In the genomic region with DNA sequence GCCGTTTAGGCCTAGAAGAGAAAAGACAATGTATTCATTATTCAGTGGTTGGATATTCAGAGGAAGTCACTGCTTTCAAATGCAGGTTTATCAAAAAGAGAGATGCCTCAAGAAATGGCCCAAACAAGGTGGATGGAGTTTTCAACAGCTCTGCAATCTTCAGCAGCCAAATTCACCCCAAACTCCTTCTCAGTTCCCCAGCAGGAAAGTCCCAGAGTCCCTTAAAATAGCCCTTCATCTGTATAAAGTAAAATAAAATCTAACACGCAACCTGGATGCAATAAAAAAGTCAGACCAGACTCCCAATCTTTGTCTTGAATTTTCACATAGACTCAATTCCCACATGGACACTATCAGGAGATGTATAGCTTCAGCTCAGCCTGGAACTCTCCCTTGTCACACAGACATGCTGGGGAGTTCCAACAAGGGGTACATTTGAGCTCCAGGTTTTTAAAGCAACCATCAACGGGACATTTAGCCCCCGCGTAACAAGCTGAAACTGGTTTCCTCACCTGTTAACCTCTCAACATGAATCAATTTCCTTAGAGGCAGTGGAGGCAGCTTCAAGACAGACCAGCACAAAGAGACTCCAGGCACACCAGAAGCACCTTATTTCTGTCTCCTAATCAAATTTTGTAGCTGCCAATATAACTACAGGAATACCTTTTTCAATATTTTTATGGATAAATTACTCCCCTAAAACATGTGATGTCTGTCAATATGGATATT, we compare ENCODE assay signal across 2 cellular contexts.
TF ChIP-seq lines count a peak whose summit lies in the region.

No MANE protein-coding gene starts in this region.

TF ChIP-seq in GM23338, 12 proteins besides CTCF, POLR2A, EP300 and RAD21 (continues in another document):
- TF ChIP-seq, protein P1, sequence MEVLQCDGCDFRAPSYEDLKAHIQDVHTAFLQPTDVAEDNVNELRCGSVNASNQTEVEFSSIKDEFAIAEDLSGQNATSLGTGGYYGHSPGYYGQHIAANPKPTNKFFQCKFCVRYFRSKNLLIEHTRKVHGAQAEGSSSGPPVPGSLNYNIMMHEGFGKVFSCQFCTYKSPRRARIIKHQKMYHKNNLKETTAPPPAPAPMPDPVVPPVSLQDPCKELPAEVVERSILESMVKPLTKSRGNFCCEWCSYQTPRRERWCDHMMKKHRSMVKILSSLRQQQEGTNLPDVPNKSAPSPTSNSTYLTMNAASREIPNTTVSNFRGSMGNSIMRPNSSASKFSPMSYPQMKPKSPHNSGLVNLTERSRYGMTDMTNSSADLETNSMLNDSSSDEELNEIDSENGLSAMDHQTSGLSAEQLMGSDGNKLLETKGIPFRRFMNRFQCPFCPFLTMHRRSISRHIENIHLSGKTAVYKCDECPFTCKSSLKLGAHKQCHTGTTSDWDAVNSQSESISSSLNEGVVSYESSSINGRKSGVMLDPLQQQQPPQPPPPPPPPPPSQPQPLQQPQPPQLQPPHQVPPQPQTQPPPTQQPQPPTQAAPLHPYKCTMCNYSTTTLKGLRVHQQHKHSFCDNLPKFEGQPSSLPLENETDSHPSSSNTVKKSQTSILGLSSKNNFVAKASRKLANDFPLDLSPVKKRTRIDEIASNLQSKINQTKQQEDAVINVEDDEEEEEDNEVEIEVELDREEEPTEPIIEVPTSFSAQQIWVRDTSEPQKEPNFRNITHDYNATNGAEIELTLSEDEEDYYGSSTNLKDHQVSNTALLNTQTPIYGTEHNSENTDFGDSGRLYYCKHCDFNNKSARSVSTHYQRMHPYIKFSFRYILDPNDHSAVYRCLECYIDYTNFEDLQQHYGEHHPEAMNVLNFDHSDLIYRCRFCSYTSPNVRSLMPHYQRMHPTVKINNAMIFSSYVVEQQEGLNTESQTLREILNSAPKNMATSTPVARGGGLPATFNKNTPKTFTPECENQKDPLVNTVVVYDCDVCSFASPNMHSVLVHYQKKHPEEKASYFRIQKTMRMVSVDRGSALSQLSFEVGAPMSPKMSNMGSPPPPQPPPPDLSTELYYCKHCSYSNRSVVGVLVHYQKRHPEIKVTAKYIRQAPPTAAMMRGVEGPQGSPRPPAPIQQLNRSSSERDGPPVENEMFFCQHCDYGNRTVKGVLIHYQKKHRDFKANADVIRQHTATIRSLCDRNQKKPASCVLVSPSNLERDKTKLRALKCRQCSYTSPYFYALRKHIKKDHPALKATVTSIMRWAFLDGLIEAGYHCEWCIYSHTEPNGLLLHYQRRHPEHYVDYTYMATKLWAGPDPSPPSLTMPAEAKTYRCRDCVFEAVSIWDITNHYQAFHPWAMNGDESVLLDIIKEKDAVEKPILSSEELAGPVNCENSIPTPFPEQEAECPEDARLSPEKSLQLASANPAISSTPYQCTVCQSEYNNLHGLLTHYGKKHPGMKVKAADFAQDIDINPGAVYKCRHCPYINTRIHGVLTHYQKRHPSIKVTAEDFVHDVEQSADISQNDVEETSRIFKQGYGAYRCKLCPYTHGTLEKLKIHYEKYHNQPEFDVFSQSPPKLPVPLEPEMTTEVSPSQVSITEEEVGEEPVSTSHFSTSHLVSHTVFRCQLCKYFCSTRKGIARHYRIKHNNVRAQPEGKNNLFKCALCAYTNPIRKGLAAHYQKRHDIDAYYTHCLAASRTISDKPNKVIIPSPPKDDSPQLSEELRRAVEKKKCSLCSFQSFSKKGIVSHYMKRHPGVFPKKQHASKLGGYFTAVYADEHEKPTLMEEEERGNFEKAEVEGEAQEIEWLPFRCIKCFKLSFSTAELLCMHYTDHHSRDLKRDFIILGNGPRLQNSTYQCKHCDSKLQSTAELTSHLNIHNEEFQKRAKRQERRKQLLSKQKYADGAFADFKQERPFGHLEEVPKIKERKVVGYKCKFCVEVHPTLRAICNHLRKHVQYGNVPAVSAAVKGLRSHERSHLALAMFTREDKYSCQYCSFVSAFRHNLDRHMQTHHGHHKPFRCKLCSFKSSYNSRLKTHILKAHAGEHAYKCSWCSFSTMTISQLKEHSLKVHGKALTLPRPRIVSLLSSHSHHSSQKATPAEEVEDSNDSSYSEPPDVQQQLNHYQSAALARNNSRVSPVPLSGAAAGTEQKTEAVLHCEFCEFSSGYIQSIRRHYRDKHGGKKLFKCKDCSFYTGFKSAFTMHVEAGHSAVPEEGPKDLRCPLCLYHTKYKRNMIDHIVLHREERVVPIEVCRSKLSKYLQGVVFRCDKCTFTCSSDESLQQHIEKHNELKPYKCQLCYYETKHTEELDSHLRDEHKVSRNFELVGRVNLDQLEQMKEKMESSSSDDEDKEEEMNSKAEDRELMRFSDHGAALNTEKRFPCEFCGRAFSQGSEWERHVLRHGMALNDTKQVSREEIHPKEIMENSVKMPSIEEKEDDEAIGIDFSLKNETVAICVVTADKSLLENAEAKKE (CRISPR knock-in tag; IDR thresholded peaks at IDR 0.05), result no peak
- TF ChIP-seq POLR2AphosphoS5 (IDR thresholded peaks at IDR 0.05; ENCODE audit: low read depth) (no peak), CREB1 (CRISPR knock-in tag; IDR thresholded peaks at IDR 0.05; ENCODE audit: low read depth) (no peak), JUNB (IDR thresholded peaks at IDR 0.05; ENCODE audit: unreplicated experiment) (no peak), NANOG (IDR thresholded peaks at IDR 0.05; ENCODE audit: borderline replicate concordance) (no peak), STAT1 (IDR thresholded peaks at IDR 0.05; ENCODE audit: unreplicated experiment) (no peak), EZH2phosphoT487 (IDR thresholded peaks at IDR 0.05; ENCODE audit: unreplicated experiment) (no peak), EZH2 (IDR thresholded peaks at IDR 0.05; ENCODE audit: low read depth, unreplicated experiment) (no peak), ZNF114 (CRISPR knock-in tag; IDR thresholded peaks at IDR 0.05) (no peak), ZNF331 (CRISPR knock-in tag; IDR thresholded peaks at IDR 0.05; ENCODE audit: low read depth) (no peak)
- TF ChIP-seq, protein P2, sequence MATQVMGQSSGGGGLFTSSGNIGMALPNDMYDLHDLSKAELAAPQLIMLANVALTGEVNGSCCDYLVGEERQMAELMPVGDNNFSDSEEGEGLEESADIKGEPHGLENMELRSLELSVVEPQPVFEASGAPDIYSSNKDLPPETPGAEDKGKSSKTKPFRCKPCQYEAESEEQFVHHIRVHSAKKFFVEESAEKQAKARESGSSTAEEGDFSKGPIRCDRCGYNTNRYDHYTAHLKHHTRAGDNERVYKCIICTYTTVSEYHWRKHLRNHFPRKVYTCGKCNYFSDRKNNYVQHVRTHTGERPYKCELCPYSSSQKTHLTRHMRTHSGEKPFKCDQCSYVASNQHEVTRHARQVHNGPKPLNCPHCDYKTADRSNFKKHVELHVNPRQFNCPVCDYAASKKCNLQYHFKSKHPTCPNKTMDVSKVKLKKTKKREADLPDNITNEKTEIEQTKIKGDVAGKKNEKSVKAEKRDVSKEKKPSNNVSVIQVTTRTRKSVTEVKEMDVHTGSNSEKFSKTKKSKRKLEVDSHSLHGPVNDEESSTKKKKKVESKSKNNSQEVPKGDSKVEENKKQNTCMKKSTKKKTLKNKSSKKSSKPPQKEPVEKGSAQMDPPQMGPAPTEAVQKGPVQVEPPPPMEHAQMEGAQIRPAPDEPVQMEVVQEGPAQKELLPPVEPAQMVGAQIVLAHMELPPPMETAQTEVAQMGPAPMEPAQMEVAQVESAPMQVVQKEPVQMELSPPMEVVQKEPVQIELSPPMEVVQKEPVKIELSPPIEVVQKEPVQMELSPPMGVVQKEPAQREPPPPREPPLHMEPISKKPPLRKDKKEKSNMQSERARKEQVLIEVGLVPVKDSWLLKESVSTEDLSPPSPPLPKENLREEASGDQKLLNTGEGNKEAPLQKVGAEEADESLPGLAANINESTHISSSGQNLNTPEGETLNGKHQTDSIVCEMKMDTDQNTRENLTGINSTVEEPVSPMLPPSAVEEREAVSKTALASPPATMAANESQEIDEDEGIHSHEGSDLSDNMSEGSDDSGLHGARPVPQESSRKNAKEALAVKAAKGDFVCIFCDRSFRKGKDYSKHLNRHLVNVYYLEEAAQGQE (IDR thresholded peaks at IDR 0.05; ENCODE audit: unreplicated experiment), result no peak

TF ChIP-seq in GM12878, 131 proteins besides CTCF, POLR2A, EP300 and RAD21 (continued from another document):
- TF ChIP-seq, protein P3, sequence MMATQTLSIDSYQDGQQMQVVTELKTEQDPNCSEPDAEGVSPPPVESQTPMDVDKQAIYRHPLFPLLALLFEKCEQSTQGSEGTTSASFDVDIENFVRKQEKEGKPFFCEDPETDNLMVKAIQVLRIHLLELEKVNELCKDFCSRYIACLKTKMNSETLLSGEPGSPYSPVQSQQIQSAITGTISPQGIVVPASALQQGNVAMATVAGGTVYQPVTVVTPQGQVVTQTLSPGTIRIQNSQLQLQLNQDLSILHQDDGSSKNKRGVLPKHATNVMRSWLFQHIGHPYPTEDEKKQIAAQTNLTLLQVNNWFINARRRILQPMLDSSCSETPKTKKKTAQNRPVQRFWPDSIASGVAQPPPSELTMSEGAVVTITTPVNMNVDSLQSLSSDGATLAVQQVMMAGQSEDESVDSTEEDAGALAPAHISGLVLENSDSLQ (IDR thresholded peaks at IDR 0.05), result no peak
- TF ChIP-seq EZH2 (IDR thresholded peaks at IDR 0.05; ENCODE audit: borderline replicate concordance, control insufficient read depth, low read depth, low read length) (no peak), NFIC (IDR thresholded peaks at IDR 0.05; ENCODE audit: low read depth, low read length) (peak; percentile 59; the same call in 1 of the 2 replicates), ETV6 (conservative IDR thresholded peaks at IDR 0.05 in 1 of 2, IDR thresholded peaks at IDR 0.05 in 1 of 2; ENCODE audit: borderline replicate concordance in 1 of 2, low read depth in 1 of 2) (peak in 1 of 2 experiments; percentile 14; a peak in 1 of 4 replicates), NR2F1 (conservative IDR thresholded peaks at IDR 0.05) (peak; percentile 43; the same call in 1 of the 2 replicates), RELA (IDR thresholded peaks at IDR 0.05; ENCODE audit: borderline replicate concordance, partially characterized antibody) (no peak), ZSCAN29 (IDR thresholded peaks at IDR 0.05) (no peak), FOXM1 (IDR thresholded peaks at IDR 0.05; ENCODE audit: low read depth, low read length) (peak; percentile 49; the same call in 1 of the 2 replicates), NBN (IDR thresholded peaks at IDR 0.05) (no peak), EGR1 (IDR thresholded peaks at IDR 0.05; ENCODE audit: borderline replicate concordance in 1 of 2, low read depth in 2 of 2, low read length in 2 of 2) (peak in 1 of 2 experiments; percentile 48; a peak in 1 of 3 replicates), RFX5 (IDR thresholded peaks at IDR 0.05; ENCODE audit: low read depth, low read length) (no peak), BRCA1 (IDR thresholded peaks at IDR 0.05; ENCODE audit: low read depth, low read length) (no peak), POLR2AphosphoS2 (IDR thresholded peaks at IDR 0.05; ENCODE audit: low read depth, low read length) (no peak)
- TF ChIP-seq, protein P4, sequence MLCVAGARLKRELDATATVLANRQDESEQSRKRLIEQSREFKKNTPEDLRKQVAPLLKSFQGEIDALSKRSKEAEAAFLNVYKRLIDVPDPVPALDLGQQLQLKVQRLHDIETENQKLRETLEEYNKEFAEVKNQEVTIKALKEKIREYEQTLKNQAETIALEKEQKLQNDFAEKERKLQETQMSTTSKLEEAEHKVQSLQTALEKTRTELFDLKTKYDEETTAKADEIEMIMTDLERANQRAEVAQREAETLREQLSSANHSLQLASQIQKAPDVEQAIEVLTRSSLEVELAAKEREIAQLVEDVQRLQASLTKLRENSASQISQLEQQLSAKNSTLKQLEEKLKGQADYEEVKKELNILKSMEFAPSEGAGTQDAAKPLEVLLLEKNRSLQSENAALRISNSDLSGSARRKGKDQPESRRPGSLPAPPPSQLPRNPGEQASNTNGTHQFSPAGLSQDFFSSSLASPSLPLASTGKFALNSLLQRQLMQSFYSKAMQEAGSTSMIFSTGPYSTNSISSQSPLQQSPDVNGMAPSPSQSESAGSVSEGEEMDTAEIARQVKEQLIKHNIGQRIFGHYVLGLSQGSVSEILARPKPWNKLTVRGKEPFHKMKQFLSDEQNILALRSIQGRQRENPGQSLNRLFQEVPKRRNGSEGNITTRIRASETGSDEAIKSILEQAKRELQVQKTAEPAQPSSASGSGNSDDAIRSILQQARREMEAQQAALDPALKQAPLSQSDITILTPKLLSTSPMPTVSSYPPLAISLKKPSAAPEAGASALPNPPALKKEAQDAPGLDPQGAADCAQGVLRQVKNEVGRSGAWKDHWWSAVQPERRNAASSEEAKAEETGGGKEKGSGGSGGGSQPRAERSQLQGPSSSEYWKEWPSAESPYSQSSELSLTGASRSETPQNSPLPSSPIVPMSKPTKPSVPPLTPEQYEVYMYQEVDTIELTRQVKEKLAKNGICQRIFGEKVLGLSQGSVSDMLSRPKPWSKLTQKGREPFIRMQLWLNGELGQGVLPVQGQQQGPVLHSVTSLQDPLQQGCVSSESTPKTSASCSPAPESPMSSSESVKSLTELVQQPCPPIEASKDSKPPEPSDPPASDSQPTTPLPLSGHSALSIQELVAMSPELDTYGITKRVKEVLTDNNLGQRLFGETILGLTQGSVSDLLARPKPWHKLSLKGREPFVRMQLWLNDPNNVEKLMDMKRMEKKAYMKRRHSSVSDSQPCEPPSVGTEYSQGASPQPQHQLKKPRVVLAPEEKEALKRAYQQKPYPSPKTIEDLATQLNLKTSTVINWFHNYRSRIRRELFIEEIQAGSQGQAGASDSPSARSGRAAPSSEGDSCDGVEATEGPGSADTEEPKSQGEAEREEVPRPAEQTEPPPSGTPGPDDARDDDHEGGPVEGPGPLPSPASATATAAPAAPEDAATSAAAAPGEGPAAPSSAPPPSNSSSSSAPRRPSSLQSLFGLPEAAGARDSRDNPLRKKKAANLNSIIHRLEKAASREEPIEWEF (IDR thresholded peaks at IDR 0.05; ENCODE audit: insufficient replicate concordance, low read depth, low read length), result no peak
TF ChIP-seq in GM12878: peak in this region for 10.
